Comparison of ENCODE assay signal across 12 cellular contexts in the genomic region with DNA sequence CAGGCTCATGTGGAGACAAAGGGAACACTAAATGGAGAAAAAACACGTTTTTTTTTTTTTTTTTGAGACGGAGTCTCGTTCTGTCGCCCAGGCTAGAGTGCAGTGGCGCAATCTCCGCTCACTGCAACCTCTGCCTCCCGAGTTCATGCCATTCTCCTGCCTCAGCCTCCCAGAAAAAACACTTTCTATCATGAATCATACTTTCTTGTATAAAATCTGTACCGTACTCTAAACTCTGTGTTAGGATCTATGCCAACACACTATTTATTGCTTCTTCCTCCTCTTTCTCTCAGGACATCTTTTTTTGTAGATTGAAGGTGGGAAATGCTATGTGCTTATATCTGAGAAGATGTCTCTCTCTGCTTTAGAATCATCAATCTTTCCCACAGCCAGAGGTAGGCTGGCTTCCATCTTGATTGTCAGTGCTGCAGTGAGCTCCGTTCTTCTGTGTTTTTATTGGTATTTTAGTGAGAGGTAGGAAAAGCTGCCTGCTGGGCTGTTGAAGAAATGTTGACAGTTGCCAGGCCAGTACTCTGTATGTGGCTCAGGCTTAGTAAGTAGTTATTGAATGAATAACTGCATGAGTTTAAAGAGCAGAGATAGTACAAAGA.
DNase-seq lines count a peak whose midpoint lies in the region; ATAC-seq and TF ChIP-seq lines count a peak whose summit lies in the region.
"Had no signal": no experiment of that assay in that cellular context is flagged by ENCODE, and none has a peak within 500 bp of the region (broad histone marks: within the 10 kb centered on the region; RNA-seq: fewer than 3 reads in every experiment).

No MANE protein-coding gene starts in this region.

- peak overlapping the region; percentile 46; the same call in 1 of the 2 replicates for H3K4me2 ChIP-seq in PC-3 (ENCODE audit: low read length)

- H4K20me1 ChIP-seq in PC-3 (ENCODE audit: low read length) = no peaks in the 10 kb centered on the region

- H3K36me3 Mint-ChIP-seq in activated naive CD4-positive, alpha-beta T cell treated with anti-CD3 and anti-CD28 coated beads for 36 hours (ENCODE audit: low read depth) = no peaks in the 10 kb centered on the region

- H3K4me1 Mint-ChIP-seq in activated naive CD4-positive, alpha-beta T cell treated with anti-CD3 and anti-CD28 coated beads for 36 hours (ENCODE audit: low read depth) = no peaks in the 10 kb centered on the region

- H3K9ac ChIP-seq in PC-3 (ENCODE audit: low read length) = no peak overlapping the region

- no peaks in the 10 kb centered on the region for H3K9me2 ChIP-seq in PC-3 (replicated peaks; ENCODE audit: low read length)

- BruUV-seq in PC-3 (replicated peaks; lab: Mats Ljungman, UMichigan) = no TSS peak

- H3K27me3 Mint-ChIP-seq in activated naive CD4-positive, alpha-beta T cell treated with anti-CD3 and anti-CD28 coated beads for 36 hours (ENCODE audit: low read depth) = peaks cover 15% of the 10 kb centered on the region

- WGBS in sigmoid colon, 2 donors = 59 to 68% methylated on average over 9 of the region's 9 CpGs

- H3K9me3 ChIP-seq in PC-3 (ENCODE audit: low read length) = no peaks in the 10 kb centered on the region
- H3K9me3 ChIP-seq in sigmoid colon = no peaks in the 10 kb centered on the region
- H3K9me3 ChIP-seq: lower lobe of right lung had no signal

- H3K4me3 Mint-ChIP-seq in activated naive CD4-positive, alpha-beta T cell treated with anti-CD3 and anti-CD28 coated beads for 36 hours = no peak overlapping the region

- H3F3A ChIP-seq in PC-3 (ENCODE audit: low read length, unreplicated experiment) = no peaks in the 10 kb centered on the region

- peaks cover 9% of the 10 kb centered on the region; the same call in 1 of the 2 replicates for H3K4me1 ChIP-seq in PC-3 (ENCODE audit: insufficient read depth, low read length)
- H3K4me1 ChIP-seq in sigmoid colon = peaks cover 0 to 17% (median 14%) of the 10 kb centered on the region in 4 donors
- H3K4me1 ChIP-seq: lower lobe of right lung had no signal

- DNase-seq in ELR (ENCODE audit: low read depth) (peak; percentile 85), PC-3 (peak; percentile 23), fibroblast of the aortic adventitia (ENCODE audit: low read depth) (peak; percentile 64), sigmoid colon (peak; percentile 69), NCI-H2107 (lab: John Stamatoyannopoulos, UW) (no peak), DMS153 (lab: John Stamatoyannopoulos, UW) (no peak)
- no peak for DNase-seq in activated naive CD4-positive, alpha-beta T cell treated with anti-CD3 and anti-CD28 coated beads for 36 hours
- DNase-seq: lower lobe of right lung, NCI-H446 had no signal

- H3K4me3 ChIP-seq in PC-3 (ENCODE audit: low read length) = no peak overlapping the region
- H3K4me3 ChIP-seq in fibroblast of the aortic adventitia (ENCODE audit: low read depth, low read length) = no peak overlapping the region
- H3K4me3 ChIP-seq in sigmoid colon = no peak overlapping the region
- H3K4me3 ChIP-seq: lower lobe of right lung had no signal

- H3K27me3 ChIP-seq in PC-3 (ENCODE audit: low read length) (no peaks in the 10 kb centered on the region), sigmoid colon (no peaks in the 10 kb centered on the region)

- no peak for TF ChIP-seq CTCF in PC-3 (conservative IDR thresholded peaks at IDR 0.05; ENCODE audit: low read depth, low read length)
- no peak for TF ChIP-seq CTCF in fibroblast of the aortic adventitia (IDR thresholded peaks at IDR 0.05; ENCODE audit: insufficient read depth, low read length)
- TF ChIP-seq CTCF in sigmoid colon (IDR thresholded peaks at IDR 0.05) = no peak

- H3K27ac Mint-ChIP-seq in activated naive CD4-positive, alpha-beta T cell treated with anti-CD3 and anti-CD28 coated beads for 36 hours = no peak overlapping the region

- peak; percentile 35; the same call in 1 of the 2 replicates for ATAC-seq in PC-3
- ATAC-seq in GM19452 (IDR thresholded peaks at IDR 0.05; ENCODE audit: unreplicated experiment) = no peak
- ATAC-seq: esophagus mucosa, lower lobe of right lung, sciatic nerve had no signal

- peak in 3 of 4 donors; percentile 5 to 44 (median 38) for TF ChIP-seq EP300 in sigmoid colon (IDR thresholded peaks at IDR 0.05)

- peak overlapping the region; percentile 55; the same call in 1 of the 2 replicates for H2AFZ ChIP-seq in PC-3 (ENCODE audit: low read length)

- TF ChIP-seq POLR2A in sigmoid colon (IDR thresholded peaks at IDR 0.05) = no peak

- intact Hi-C loops in PC-3 (cut with micrococcal nuclease) = no loop called here
- intact Hi-C loops in sigmoid colon (cut with DNase I) = loop anchor here (5.0 kb wide), 2 partner anchors 43 to 193 kb away; a partner anchor contains a TSS
- intact Hi-C loops in activated naive CD4-positive, alpha-beta T cell treated with anti-CD3 and anti-CD28 coated beads for 36 hours (cut with micrococcal nuclease) = no loop called here

- POLR2A ChIA-PET in PC-3 (lab: Charles Lee; ENCODE audit: unreplicated experiment) = no interaction called here

- H3K9me3 Mint-ChIP-seq in activated naive CD4-positive, alpha-beta T cell treated with anti-CD3 and anti-CD28 coated beads for 36 hours = no peaks in the 10 kb centered on the region

- H3K27ac ChIP-seq in PC-3 (ENCODE audit: low read length) (no peak overlapping the region), sigmoid colon (peak overlapping the region in 3 of 4 donors; percentile 57 to 61 (median 57))
- H3K27ac ChIP-seq: lower lobe of right lung had no signal

- CTCF ChIA-PET in PC-3 (lab: Charles Lee) = no interaction called here
- CTCF ChIA-PET in activated naive CD4-positive, alpha-beta T cell treated with anti-CD3 and anti-CD28 coated beads for 36 hours (lab: Charles Lee) = no interaction called here

- H3K36me3 ChIP-seq in PC-3 (ENCODE audit: low read depth, low read length) (no peaks in the 10 kb centered on the region), sigmoid colon (no peaks in the 10 kb centered on the region)
- H3K36me3 ChIP-seq: lower lobe of right lung had no signal

- no peaks in the 10 kb centered on the region for H3K79me2 ChIP-seq in PC-3 (ENCODE audit: low read length)

Comparison
In these comparisons a context has a peak if more than half of its experiments do, and no peak if none do; other contexts are left out.
1. DNase-seq: peak in ELR (single experiment), PC-3 (single experiment), fibroblast of the aortic adventitia (single experiment) and sigmoid colon (single experiment); none in NCI-H2107 (single experiment), DMS153 (single experiment) and activated naive CD4-positive, alpha-beta T cell treated with anti-CD3 and anti-CD28 coated beads for 36 hours (single experiment).